25 cellular contexts compared by ENCODE assay signal in the genomic region with DNA sequence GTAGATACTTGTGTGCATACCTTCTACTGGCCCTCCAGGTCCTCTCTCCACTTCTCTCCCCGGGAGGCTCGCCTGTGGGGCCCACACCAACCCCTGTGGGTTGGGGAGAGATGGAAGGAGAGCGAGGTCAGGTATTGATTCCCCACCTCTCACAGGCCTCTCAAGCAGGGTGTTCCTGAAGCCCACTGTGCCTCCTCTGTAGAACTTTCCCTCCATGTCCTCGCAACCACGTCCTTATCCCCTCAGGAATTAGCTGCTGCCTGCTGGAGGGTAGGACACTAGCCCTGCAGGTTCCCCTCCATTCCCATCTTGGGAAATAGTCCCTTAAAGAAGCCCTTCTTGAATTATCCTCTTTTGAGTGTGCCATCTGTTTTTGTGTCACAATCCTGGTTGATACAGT.
"Had no signal": no experiment of that assay in that cellular context is flagged by ENCODE, and none has a peak within 500 bp of the region (broad histone marks: within the 10 kb centered on the region; RNA-seq: fewer than 3 reads in every experiment).

No MANE protein-coding gene starts in this region.

- H3K27ac Mint-ChIP-seq: activated naive CD4-positive, alpha-beta T cell treated with anti-CD3 and anti-CD28 coated beads, Interleukin-2, amount 50 U/mL, for 24 hours; activated T-cell treated with anti-CD3 and anti-CD28 coated beads, Interleukin-2, amount 50 U/mL, for 72 hours; brain; natural killer cell treated with Interleukin-12 subunit alpha and Interleukin-12 subunit beta and Interleukin-15 and Interleukin-18, amount 100 ng/mL, for 72 hours; stimulated activated memory B cell treated with anti-CD40 and anti-IgM and Interleukin-4, amounts not matched to agents 10 μg/mL and 1 μg/mL and 100 μg/mL, for 72 hours; T-helper 1 cell treated with Interleukin-12 subunit alpha and Interleukin-12 subunit beta and Interleukin-4 antibody, amounts not matched to agents 30 μg/mL and 1 μg/mL, for 36 hours had no signal

- DNase-seq: activated CD4-positive, alpha-beta T cell treated with anti-CD3 and anti-CD28 coated beads for 4 hours; activated CD4-positive, alpha-beta T cell treated with anti-CD3 and anti-CD28 coated beads, Interleukin-2, amount 50 U/mL, for 48 hours; activated CD4-positive, CD25-positive, alpha-beta regulatory T cell; activated CD8-positive, alpha-beta memory T cell treated with anti-CD3 and anti-CD28 coated beads, Interleukin-2, amount 50 U/mL, for 48 hours; activated gamma-delta T cell treated with Interleukin-2 at 50 U/mL for 16 hours; activated T-cell treated with anti-CD3 and anti-CD28 coated beads, Interleukin-2, amount 50 U/mL, for 72 hours; central memory CD4-positive, alpha-beta T cell; hypothalamus; left ventricle myocardium superior; mammary epithelial cell; midbrain; right lobe of liver; small intestine; stimulated activated CD4-positive, alpha-beta T cell treated with anti-CD3 and anti-CD28 coated beads, Interleukin-15, amount 100 ng/mL, for 24 hours; stomach; upper lobe of right lung had no signal

- H3K27me3 Mint-ChIP-seq: brain; stimulated activated memory B cell treated with anti-CD40 and anti-IgM and Interleukin-4, amounts not matched to agents 10 μg/mL and 1 μg/mL and 100 μg/mL, for 72 hours had no signal

- H3K36me3 Mint-ChIP-seq: activated naive CD4-positive, alpha-beta T cell treated with anti-CD3 and anti-CD28 coated beads, Interleukin-2, amount 50 U/mL, for 24 hours; natural killer cell treated with Interleukin-12 subunit alpha and Interleukin-12 subunit beta and Interleukin-15 and Interleukin-18, amount 100 ng/mL, for 72 hours; stimulated activated memory B cell treated with anti-CD40 and anti-IgM and Interleukin-4, amounts not matched to agents 10 μg/mL and 1 μg/mL and 100 μg/mL, for 72 hours had no signal

- H3K27ac ChIP-seq: neutrophil, pancreas, right lobe of liver, thoracic aorta, upper lobe of right lung had no signal

- H3K4me3 ChIP-seq: esophagus muscularis mucosa, pancreas, right lobe of liver, stomach, thoracic aorta, upper lobe of right lung had no signal

- ATAC-seq: activated T-cell treated with anti-CD3 and anti-CD28 coated beads, Interleukin-2, amount 50 U/mL, for 72 hours; left ventricle myocardium superior; natural killer cell treated with Interleukin-12 subunit alpha and Interleukin-12 subunit beta and Interleukin-15 and Interleukin-18, amount 100 ng/mL, for 72 hours; pancreas; right lobe of liver; stimulated activated memory B cell treated with anti-CD40 and anti-IgM and Interleukin-4, amounts not matched to agents 10 μg/mL and 1 μg/mL and 100 μg/mL, for 72 hours; upper lobe of right lung had no signal

- H3K9me3 Mint-ChIP-seq: activated naive CD4-positive, alpha-beta T cell treated with anti-CD3 and anti-CD28 coated beads, Interleukin-2, amount 50 U/mL, for 24 hours; activated T-cell treated with anti-CD3 and anti-CD28 coated beads, Interleukin-2, amount 50 U/mL, for 72 hours; brain; natural killer cell treated with Interleukin-12 subunit alpha and Interleukin-12 subunit beta and Interleukin-15 and Interleukin-18, amount 100 ng/mL, for 72 hours; stimulated activated memory B cell treated with anti-CD40 and anti-IgM and Interleukin-4, amounts not matched to agents 10 μg/mL and 1 μg/mL and 100 μg/mL, for 72 hours; T-helper 1 cell treated with Interleukin-12 subunit alpha and Interleukin-12 subunit beta and Interleukin-4 antibody, amounts not matched to agents 30 μg/mL and 1 μg/mL, for 36 hours had no signal

- H3K27me3 ChIP-seq: esophagus muscularis mucosa, pancreas, right lobe of liver, stomach, upper lobe of right lung had no signal

- H3K4me3 Mint-ChIP-seq: activated naive CD4-positive, alpha-beta T cell treated with anti-CD3 and anti-CD28 coated beads, Interleukin-2, amount 50 U/mL, for 24 hours; activated T-cell treated with anti-CD3 and anti-CD28 coated beads, Interleukin-2, amount 50 U/mL, for 72 hours; brain; natural killer cell treated with Interleukin-12 subunit alpha and Interleukin-12 subunit beta and Interleukin-15 and Interleukin-18, amount 100 ng/mL, for 72 hours; stimulated activated memory B cell treated with anti-CD40 and anti-IgM and Interleukin-4, amounts not matched to agents 10 μg/mL and 1 μg/mL and 100 μg/mL, for 72 hours; T-helper 1 cell treated with Interleukin-12 subunit alpha and Interleukin-12 subunit beta and Interleukin-4 antibody, amounts not matched to agents 30 μg/mL and 1 μg/mL, for 36 hours had no signal

- H3K36me3 ChIP-seq: esophagus muscularis mucosa, neutrophil, pancreas, right lobe of liver, thoracic aorta, upper lobe of right lung had no signal

- H3K4me1 Mint-ChIP-seq: activated naive CD4-positive, alpha-beta T cell treated with anti-CD3 and anti-CD28 coated beads, Interleukin-2, amount 50 U/mL, for 24 hours; stimulated activated memory B cell treated with anti-CD40 and anti-IgM and Interleukin-4, amounts not matched to agents 10 μg/mL and 1 μg/mL and 100 μg/mL, for 72 hours had no signal

- H3K9me3 ChIP-seq: esophagus muscularis mucosa, neutrophil, pancreas, right lobe of liver, stomach, thoracic aorta, upper lobe of right lung had no signal
